9 cellular contexts compared by ENCODE assay signal in genomic region chr15:64224508-64224907, GRCh38.
DNase-seq lines count a peak whose midpoint lies in the region; ATAC-seq, FAIRE-seq and TF ChIP-seq lines count a peak whose summit lies in the region.
"Had no signal": no experiment of that assay in that cellular context is flagged by ENCODE, and none has a peak within 500 bp of the region (broad histone marks: within the 10 kb centered on the region; RNA-seq: fewer than 3 reads in every experiment).

No MANE protein-coding gene starts in this region.

- no peak overlapping the region for H3K4me3 ChIP-seq in endodermal cell (ENCODE audit: low read length)
- H3K4me3 ChIP-seq in pancreas, result no peak overlapping the region

- H3K4me3 Mint-ChIP-seq in endodermal cell, result no peak overlapping the region

- peaks cover 23% of the 10 kb centered on the region for H3K36me3 Mint-ChIP-seq in endodermal cell (ENCODE audit: low read depth)

- no peak for FAIRE-seq in pancreas (lab: Jason Lieb, UNC)

- H3K36me3 ChIP-seq in endodermal cell (ENCODE audit: control insufficient read depth, insufficient read depth, low read length) (no peaks in the 10 kb centered on the region), pancreas (no peaks in the 10 kb centered on the region)

- H3K9me3 Mint-ChIP-seq in endodermal cell, result peaks cover 7% of the 10 kb centered on the region

- H3K27ac Mint-ChIP-seq in endodermal cell, result peak overlapping the region; percentile 8

- H3K4me1 Mint-ChIP-seq in endodermal cell, result peaks cover 7% of the 10 kb centered on the region

- in situ Hi-C loops in G401 (cut with HindIII; ENCODE audit: low sequenced_read_pairs), result no loop called here

- intact Hi-C loops in pancreas (cut with DNase I), result no loop called here

- no peak overlapping the region for H3K9ac ChIP-seq in endodermal cell (ENCODE audit: extremely low read depth, low read length, poor library complexity, severe bottlenecking)

- no peaks in the 10 kb centered on the region for H3K27me3 Mint-ChIP-seq in endodermal cell (ENCODE audit: insufficient read depth)

- DNase-seq in G401 (ENCODE audit: low spot score), result peak; percentile 35
- DNase-seq in NCI-H2171 (lab: John Stamatoyannopoulos, UW), result peak; percentile 69
- no peak for DNase-seq in endodermal cell
- DNase-seq in pancreas, result peak in 2 of 6 donors; percentile 20 to 30
- DNase-seq in iPS-NIHi11 (ENCODE audit: low spot score), result no peak
- DNase-seq: retina had no signal

- H3K4me1 ChIP-seq in endodermal cell (ENCODE audit: control insufficient read depth, insufficient read depth, low read length) (no peaks in the 10 kb centered on the region), pancreas (peaks cover 0 to 12% (median 9%) of the 10 kb centered on the region in 3 donors)

- H3K27ac ChIP-seq in endodermal cell (ENCODE audit: low read depth, low read length) (no peak overlapping the region), pancreas (no peak overlapping the region)

- no peaks in the 10 kb centered on the region for H3K27me3 ChIP-seq in endodermal cell (ENCODE audit: control insufficient read depth, insufficient read depth, low read length, poor library complexity, severe bottlenecking)
- no peaks in the 10 kb centered on the region for H3K27me3 ChIP-seq in pancreas

- peak in 3 of 4 donors; percentile 40 to 66 (median 61) for ATAC-seq in pancreas
- no peak for ATAC-seq in GM21515 (IDR thresholded peaks at IDR 0.05; ENCODE audit: unreplicated experiment)
- no peak for ATAC-seq in HG03457 (IDR thresholded peaks at IDR 0.05; ENCODE audit: unreplicated experiment)
- ATAC-seq in HG03175 (IDR thresholded peaks at IDR 0.05; ENCODE audit: unreplicated experiment), result no peak

- no peak for TF ChIP-seq CTCF in endodermal cell (conservative IDR thresholded peaks at IDR 0.05)
- no peak for TF ChIP-seq CTCF in pancreas (IDR thresholded peaks at IDR 0.05)

- WGBS in endodermal cell (ENCODE audit: insufficient coverage in 1 of 2, insufficient read length in 1 of 2), 2 experiments, result 54% methylated on average over 2 of the region's 2 CpGs; no CpG with 5 or more reads in 1 of the 2 experiments
- 14 to 31% methylated on average over 2 of the region's 2 CpGs for WGBS in pancreas, 2 donors

- H3K9me3 ChIP-seq in endodermal cell (ENCODE audit: control insufficient read depth, low read length) (peaks cover 10% of the 10 kb centered on the region), pancreas (no peaks in the 10 kb centered on the region)

Comparison
In these comparisons a context has a peak if more than half of its experiments do, and no peak if none do; other contexts are left out.
1. DNase-seq: peak in G401 (single experiment) and NCI-H2171 (single experiment); none in endodermal cell (single experiment) and iPS-NIHi11 (single experiment).
2. ATAC-seq: peak in pancreas (3 of 4); none in GM21515 (single experiment), HG03457 (single experiment) and HG03175 (single experiment).